10 cellular contexts compared by ENCODE assay signal in genomic region chr3:102235679-102236078, GRCh38.
DNase-seq lines count a peak whose midpoint lies in the region; FAIRE-seq and TF ChIP-seq lines count a peak whose summit lies in the region.
"Had no signal": no experiment of that assay in that cellular context is flagged by ENCODE, and none has a peak within 500 bp of the region (broad histone marks: within the 10 kb centered on the region; RNA-seq: fewer than 3 reads in every experiment).

No MANE protein-coding gene starts in this region.

- H3K9me3 ChIP-seq in BLaER1 treated with 17β-estradiol and CSF1 and Interleukin-3, amounts not matched to agents 10 nM and 100 nM (replicated peaks in 1 of 11), result no peaks in the 10 kb centered on the region
- no peaks in the 10 kb centered on the region for H3K9me3 ChIP-seq in Karpas-422 (ENCODE audit: low read length)
- H3K9me3 ChIP-seq: adrenal gland had no signal

- H3K79me2 ChIP-seq in Karpas-422 (ENCODE audit: low read length), result no peaks in the 10 kb centered on the region

- H3K36me3 Mint-ChIP-seq in immature natural killer cell, result no peaks in the 10 kb centered on the region

- H4K20me1 ChIP-seq in BLaER1 treated with 17β-estradiol and CSF1 and Interleukin-3, amounts not matched to agents 10 nM and 100 nM, result no peaks in the 10 kb centered on the region
- H4K20me1 ChIP-seq in Karpas-422 (ENCODE audit: insufficient read depth, low read depth, low read length), result no peaks in the 10 kb centered on the region

- peak; percentile 89 for FAIRE-seq in GM19239 (lab: Jason Lieb, UNC)
- FAIRE-seq in GM12892 (lab: Jason Lieb, UNC), result no peak

- no peaks in the 10 kb centered on the region for H3K27me3 ChIP-seq in BLaER1 treated with 17β-estradiol and CSF1 and Interleukin-3, amounts not matched to agents 10 nM and 100 nM
- H3K27me3 ChIP-seq in Karpas-422 (ENCODE audit: low read length), result no peaks in the 10 kb centered on the region
- H3K27me3 ChIP-seq: adrenal gland had no signal

- no peak overlapping the region for H2AFZ ChIP-seq in Karpas-422 (ENCODE audit: low read length)

- no peaks in the 10 kb centered on the region for H3K36me3 ChIP-seq in BLaER1 treated with 17β-estradiol and CSF1 and Interleukin-3, amounts not matched to agents 10 nM and 100 nM
- no peaks in the 10 kb centered on the region for H3K36me3 ChIP-seq in Karpas-422 (ENCODE audit: insufficient read depth, low read length)
- H3K36me3 ChIP-seq: adrenal gland had no signal

- H3K4me3 Mint-ChIP-seq in immature natural killer cell, result no peak overlapping the region

- no peaks in the 10 kb centered on the region for H3K9me3 Mint-ChIP-seq in immature natural killer cell

- peak overlapping the region in 10 of 11 experiments; percentile 2 to 83 (median 70); a peak in 19 of 22 replicates for H3K4me2 ChIP-seq in BLaER1 treated with 17β-estradiol and CSF1 and Interleukin-3, amounts not matched to agents 10 nM and 100 nM
- no peak overlapping the region for H3K4me2 ChIP-seq in Karpas-422 (ENCODE audit: low read depth, low read length, poor library complexity, severe bottlenecking)

- H3K27ac ChIP-seq in BLaER1 treated with 17β-estradiol and CSF1 and Interleukin-3, amounts not matched to agents 10 nM and 100 nM, result peak overlapping the region in 3 of 11 experiments; percentile 19 to 73 (median 72); a peak in 4 of 22 replicates
- no peak overlapping the region for H3K27ac ChIP-seq in Karpas-422 (ENCODE audit: low read length)
- H3K27ac ChIP-seq: adrenal gland had no signal

- DNase-seq in GM19239 (ENCODE audit: insufficient read length, low spot score) (no peak), NCI-H748 (lab: John Stamatoyannopoulos, UW; ENCODE audit: unreplicated experiment) (peak; percentile 68), fibroblast of pulmonary artery (ENCODE audit: low read depth) (peak; percentile 16), immature natural killer cell (no peak), Karpas-422 (no peak), NCI-H1694 (lab: John Stamatoyannopoulos, UW) (no peak), GM12892 (ENCODE audit: insufficient read length) (no peak)
- DNase-seq: stimulated activated CD8-positive, alpha-beta memory T cell treated with anti-CD3 and anti-CD28 coated beads, Interleukin-4, amount 100 ng/mL, for 48 hours had no signal

- no peak overlapping the region for H3K4me3 ChIP-seq in BLaER1 treated with 17β-estradiol and CSF1 and Interleukin-3, amounts not matched to agents 10 nM and 100 nM
- no peak overlapping the region for H3K4me3 ChIP-seq in fibroblast of pulmonary artery (replicated peaks; ENCODE audit: low read depth, low read length)
- H3K4me3 ChIP-seq in Karpas-422 (ENCODE audit: low read length), result no peak overlapping the region
- H3K4me3 ChIP-seq: adrenal gland had no signal

- H3K27me3 Mint-ChIP-seq in immature natural killer cell (ENCODE audit: low read depth in 3 of 3), result peaks cover 0 to 1% (median 0%) of the 10 kb centered on the region in 3 donors

- H3K9me2 ChIP-seq in Karpas-422 (replicated peaks; ENCODE audit: insufficient read depth, low read length), result no peaks in the 10 kb centered on the region

- H3K27ac Mint-ChIP-seq in immature natural killer cell, result no peak overlapping the region

- no peak for TF ChIP-seq POLR2A in GM12892 (IDR thresholded peaks at IDR 0.05; ENCODE audit: low read depth, low read length)

- peak; percentile 26 for TF ChIP-seq CTCF in fibroblast of pulmonary artery (IDR thresholded peaks at IDR 0.05; ENCODE audit: low read length, missing control alignments)

- H3K9ac ChIP-seq in BLaER1 treated with 17β-estradiol and CSF1 and Interleukin-3, amounts not matched to agents 10 nM and 100 nM, result no peak overlapping the region
- no peak overlapping the region for H3K9ac ChIP-seq in Karpas-422 (ENCODE audit: low read length)

- no peaks in the 10 kb centered on the region for H3K4me1 Mint-ChIP-seq in immature natural killer cell

- H3K4me1 ChIP-seq in BLaER1 treated with 17β-estradiol and CSF1 and Interleukin-3, amounts not matched to agents 10 nM and 100 nM, result peaks cover 18 to 55% (median 43%) of the 10 kb centered on the region in 10 experiments
- H3K4me1 ChIP-seq in Karpas-422 (ENCODE audit: low read length), result peaks cover 37% of the 10 kb centered on the region
- H3K4me1 ChIP-seq: adrenal gland had no signal

Comparison
In these comparisons a context has a peak if more than half of its experiments do, and no peak if none do; other contexts are left out.
1. DNase-seq: peak in NCI-H748 (single experiment) and fibroblast of pulmonary artery (single experiment); none in GM19239 (single experiment), immature natural killer cell (0 of 3), Karpas-422 (single experiment), NCI-H1694 (single experiment) and GM12892 (single experiment).